1 cellular context compared by ENCODE assay signal in the genomic region with DNA sequence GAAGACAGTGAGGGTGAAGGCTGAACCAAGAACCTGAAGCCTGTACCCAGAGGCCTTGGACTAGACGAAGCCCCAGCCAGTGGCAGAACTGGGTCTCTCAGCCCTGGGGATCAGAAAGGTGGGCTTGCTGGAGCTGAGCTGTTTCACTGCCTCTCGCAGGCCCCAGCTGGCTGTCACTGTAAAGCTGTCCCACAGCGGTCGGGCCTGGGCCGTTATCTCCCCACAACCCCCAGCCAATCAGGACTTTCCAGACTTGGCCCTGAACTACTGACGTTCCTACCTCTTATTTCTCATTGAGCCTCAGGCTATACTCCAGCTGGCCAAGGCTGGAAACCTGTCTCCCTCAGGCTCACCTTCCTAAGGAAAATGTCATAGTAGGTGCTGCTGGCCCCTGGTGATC.
A peak's percentile ranks its signal among the peaks of the same experiment; 100 is the strongest.
TF ChIP-seq lines count a peak whose summit lies in the region.

No MANE protein-coding gene starts in this region.

TF ChIP-seq in HepG2, 621 proteins besides CTCF, POLR2A, EP300 and RAD21:
- peak; percentile 20 for TF ChIP-seq AGO2 (optimal IDR thresholded peaks at IDR 0.05; ENCODE audit: low read depth, low read length)
- no peak for TF ChIP-seq U2AF2 (IDR thresholded peaks at IDR 0.05; ENCODE audit: low read depth, low read length)
